ENCODE assay signal across 23 cellular contexts in genomic region chr10:269440-270074, GRCh38.
"Had no signal": no experiment of that assay in that cellular context is flagged by ENCODE, and none has a peak within 500 bp of the region (broad histone marks: within the 10 kb centered on the region; RNA-seq: fewer than 3 reads in every experiment).

No MANE protein-coding gene starts in this region.

- ATAC-seq: left lung; naive thymus-derived CD8-positive, alpha-beta T cell; right cardiac atrium; stimulated activated memory B cell treated with anti-CD40 and anti-IgM and Interleukin-4, amounts not matched to agents 10 μg/mL and 1 μg/mL and 100 μg/mL, for 72 hours; stimulated activated naive CD8-positive, alpha-beta T cell treated with anti-CD3 and anti-CD28 coated beads, Interleukin-15, Interleukin-2, amounts not matched to agents 100 U/mL and 50 U/mL, for 24 hours had no signal

- H3K4me1 ChIP-seq: colonic mucosa, left lung, prostate gland, sigmoid colon, testis, tibial artery had no signal

- H3K36me3 ChIP-seq: colonic mucosa, esophagus squamous epithelium, left lung, prostate gland had no signal

- H3K36me3 Mint-ChIP-seq: naive thymus-derived CD8-positive, alpha-beta T cell; stimulated activated memory B cell treated with anti-CD40 and anti-IgM and Interleukin-4, amounts not matched to agents 10 μg/mL and 1 μg/mL and 100 μg/mL, for 72 hours; type B pancreatic cell had no signal

- H3K4me3 Mint-ChIP-seq: naive thymus-derived CD8-positive, alpha-beta T cell; neural crest cell; stimulated activated memory B cell treated with anti-CD40 and anti-IgM and Interleukin-4, amounts not matched to agents 10 μg/mL and 1 μg/mL and 100 μg/mL, for 72 hours; type B pancreatic cell had no signal

- DNase-seq: colonic mucosa; dermis blood vessel endothelial cell; effector memory CD4-positive, alpha-beta T cell; erythroblast; esophagus squamous epithelium; foreskin melanocyte; hypothalamus; kidney; left lung; mesendoderm; naive thymus-derived CD8-positive, alpha-beta T cell; nucleus accumbens; right cardiac atrium; sigmoid colon; stimulated activated CD4-positive, alpha-beta T cell treated with anti-CD3 and anti-CD28 coated beads, Interleukin-4, amount 100 ng/mL, for 4 hours; stimulated activated naive CD8-positive, alpha-beta T cell treated with anti-CD3 and anti-CD28 coated beads, Interleukin-15, Interleukin-2, amounts not matched to agents 100 U/mL and 50 U/mL, for 24 hours; substantia nigra; testis; tibial artery had no signal

- H3K27ac Mint-ChIP-seq: stimulated activated memory B cell treated with anti-CD40 and anti-IgM and Interleukin-4, amounts not matched to agents 10 μg/mL and 1 μg/mL and 100 μg/mL, for 72 hours; type B pancreatic cell had no signal

- H3K9me3 Mint-ChIP-seq: naive thymus-derived CD8-positive, alpha-beta T cell; neural crest cell; stimulated activated memory B cell treated with anti-CD40 and anti-IgM and Interleukin-4, amounts not matched to agents 10 μg/mL and 1 μg/mL and 100 μg/mL, for 72 hours; type B pancreatic cell had no signal

- H3K27ac ChIP-seq: colonic mucosa, esophagus squamous epithelium, left lung, prostate gland, sigmoid colon, testis, tibial artery had no signal

- H3K27me3 ChIP-seq: colonic mucosa, esophagus squamous epithelium, left lung, sigmoid colon, testis, tibial artery had no signal

- H3K4me3 ChIP-seq: colonic mucosa, esophagus squamous epithelium, left lung, prostate gland, sigmoid colon, testis, tibial artery had no signal

- H3K27me3 Mint-ChIP-seq: naive thymus-derived CD8-positive, alpha-beta T cell; stimulated activated memory B cell treated with anti-CD40 and anti-IgM and Interleukin-4, amounts not matched to agents 10 μg/mL and 1 μg/mL and 100 μg/mL, for 72 hours; type B pancreatic cell had no signal

- H3K9me3 ChIP-seq: colonic mucosa, esophagus squamous epithelium, left lung, prostate gland, sigmoid colon, testis, tibial artery had no signal
